1 cellular context compared by ENCODE assay signal in genomic region chr22:25395915-25396314, GRCh38.
TF ChIP-seq lines count a peak whose summit lies in the region.

No MANE protein-coding gene starts in this region.

TF ChIP-seq in HepG2, 621 proteins besides CTCF, POLR2A, EP300 and RAD21 (continued from another document and continues in another):
- TF ChIP-seq DPF2 (CRISPR knock-in tag; IDR thresholded peaks at IDR 0.05; ENCODE audit: borderline replicate concordance, low read depth) (peak; percentile 41; the same call in 1 of the 2 replicates), NCOR1 (IDR thresholded peaks at IDR 0.05; ENCODE audit: borderline replicate concordance, low read length) (0 out of 2 replicates have a peak, but pooled peaks have one; percentile 22), GABPA (IDR thresholded peaks at IDR 0.05; ENCODE audit: low read depth, low read length) (no peak), GABPA (CRISPR knock-in tag; IDR thresholded peaks at IDR 0.05; ENCODE audit: low read depth) (no peak), PLRG1 (conservative IDR thresholded peaks at IDR 0.05) (no peak), ZNF792 (CRISPR knock-in tag; IDR thresholded peaks at IDR 0.05) (0 out of 2 replicates have a peak, but pooled peaks have one; percentile 30), KLF15 (CRISPR knock-in tag; IDR thresholded peaks at IDR 0.05; ENCODE audit: borderline replicate concordance) (no peak), NFKBIZ (CRISPR knock-in tag; IDR thresholded peaks at IDR 0.05) (no peak), MED13 (CRISPR knock-in tag; IDR thresholded peaks at IDR 0.05) (no peak), BCL3 (CRISPR knock-in tag; IDR thresholded peaks at IDR 0.05) (no peak), ZNF615 (CRISPR knock-in tag; IDR thresholded peaks at IDR 0.05; ENCODE audit: borderline replicate concordance) (no peak), MYNN (CRISPR knock-in tag; IDR thresholded peaks at IDR 0.05; ENCODE audit: low read depth) (no peak), ZNF263 (CRISPR knock-in tag; IDR thresholded peaks at IDR 0.05) (no peak), JUNB (CRISPR knock-in tag; IDR thresholded peaks at IDR 0.05; ENCODE audit: borderline replicate concordance) (no peak), ZNF574 (CRISPR knock-in tag; IDR thresholded peaks at IDR 0.05) (0 out of 2 replicates have a peak, but pooled peaks have one; percentile 13), ZFY (CRISPR knock-in tag; IDR thresholded peaks at IDR 0.05) (no peak), SMYD3 (CRISPR knock-in tag; IDR thresholded peaks at IDR 0.05) (no peak), FOXK2 (IDR thresholded peaks at IDR 0.05) (peak; percentile 75; the same call in 1 of the 2 replicates), RFX5 (IDR thresholded peaks at IDR 0.05; ENCODE audit: low read depth, low read length) (no peak), ZNF460 (CRISPR knock-in tag; IDR thresholded peaks at IDR 0.05; ENCODE audit: borderline replicate concordance) (no peak), NBN (conservative IDR thresholded peaks at IDR 0.05) (no peak), ELF3 (CRISPR knock-in tag; IDR thresholded peaks at IDR 0.05) (0 out of 2 replicates have a peak, but pooled peaks have one; percentile 41), KLF9 (CRISPR knock-in tag; IDR thresholded peaks at IDR 0.05; ENCODE audit: low read depth) (no peak), NR2C2 (CRISPR knock-in tag; IDR thresholded peaks at IDR 0.05; ENCODE audit: borderline replicate concordance) (peak; percentile 14; the same call in 1 of the 2 replicates), ZNF652 (CRISPR knock-in tag; IDR thresholded peaks at IDR 0.05; ENCODE audit: borderline replicate concordance, low read depth) (no peak)
- TF ChIP-seq, protein P1, sequence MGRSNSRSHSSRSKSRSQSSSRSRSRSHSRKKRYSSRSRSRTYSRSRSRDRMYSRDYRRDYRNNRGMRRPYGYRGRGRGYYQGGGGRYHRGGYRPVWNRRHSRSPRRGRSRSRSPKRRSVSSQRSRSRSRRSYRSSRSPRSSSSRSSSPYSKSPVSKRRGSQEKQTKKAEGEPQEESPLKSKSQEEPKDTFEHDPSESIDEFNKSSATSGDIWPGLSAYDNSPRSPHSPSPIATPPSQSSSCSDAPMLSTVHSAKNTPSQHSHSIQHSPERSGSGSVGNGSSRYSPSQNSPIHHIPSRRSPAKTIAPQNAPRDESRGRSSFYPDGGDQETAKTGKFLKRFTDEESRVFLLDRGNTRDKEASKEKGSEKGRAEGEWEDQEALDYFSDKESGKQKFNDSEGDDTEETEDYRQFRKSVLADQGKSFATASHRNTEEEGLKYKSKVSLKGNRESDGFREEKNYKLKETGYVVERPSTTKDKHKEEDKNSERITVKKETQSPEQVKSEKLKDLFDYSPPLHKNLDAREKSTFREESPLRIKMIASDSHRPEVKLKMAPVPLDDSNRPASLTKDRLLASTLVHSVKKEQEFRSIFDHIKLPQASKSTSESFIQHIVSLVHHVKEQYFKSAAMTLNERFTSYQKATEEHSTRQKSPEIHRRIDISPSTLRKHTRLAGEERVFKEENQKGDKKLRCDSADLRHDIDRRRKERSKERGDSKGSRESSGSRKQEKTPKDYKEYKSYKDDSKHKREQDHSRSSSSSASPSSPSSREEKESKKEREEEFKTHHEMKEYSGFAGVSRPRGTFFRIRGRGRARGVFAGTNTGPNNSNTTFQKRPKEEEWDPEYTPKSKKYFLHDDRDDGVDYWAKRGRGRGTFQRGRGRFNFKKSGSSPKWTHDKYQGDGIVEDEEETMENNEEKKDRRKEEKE (IDR thresholded peaks at IDR 0.05), result no peak
- TF ChIP-seq, protein P2, sequence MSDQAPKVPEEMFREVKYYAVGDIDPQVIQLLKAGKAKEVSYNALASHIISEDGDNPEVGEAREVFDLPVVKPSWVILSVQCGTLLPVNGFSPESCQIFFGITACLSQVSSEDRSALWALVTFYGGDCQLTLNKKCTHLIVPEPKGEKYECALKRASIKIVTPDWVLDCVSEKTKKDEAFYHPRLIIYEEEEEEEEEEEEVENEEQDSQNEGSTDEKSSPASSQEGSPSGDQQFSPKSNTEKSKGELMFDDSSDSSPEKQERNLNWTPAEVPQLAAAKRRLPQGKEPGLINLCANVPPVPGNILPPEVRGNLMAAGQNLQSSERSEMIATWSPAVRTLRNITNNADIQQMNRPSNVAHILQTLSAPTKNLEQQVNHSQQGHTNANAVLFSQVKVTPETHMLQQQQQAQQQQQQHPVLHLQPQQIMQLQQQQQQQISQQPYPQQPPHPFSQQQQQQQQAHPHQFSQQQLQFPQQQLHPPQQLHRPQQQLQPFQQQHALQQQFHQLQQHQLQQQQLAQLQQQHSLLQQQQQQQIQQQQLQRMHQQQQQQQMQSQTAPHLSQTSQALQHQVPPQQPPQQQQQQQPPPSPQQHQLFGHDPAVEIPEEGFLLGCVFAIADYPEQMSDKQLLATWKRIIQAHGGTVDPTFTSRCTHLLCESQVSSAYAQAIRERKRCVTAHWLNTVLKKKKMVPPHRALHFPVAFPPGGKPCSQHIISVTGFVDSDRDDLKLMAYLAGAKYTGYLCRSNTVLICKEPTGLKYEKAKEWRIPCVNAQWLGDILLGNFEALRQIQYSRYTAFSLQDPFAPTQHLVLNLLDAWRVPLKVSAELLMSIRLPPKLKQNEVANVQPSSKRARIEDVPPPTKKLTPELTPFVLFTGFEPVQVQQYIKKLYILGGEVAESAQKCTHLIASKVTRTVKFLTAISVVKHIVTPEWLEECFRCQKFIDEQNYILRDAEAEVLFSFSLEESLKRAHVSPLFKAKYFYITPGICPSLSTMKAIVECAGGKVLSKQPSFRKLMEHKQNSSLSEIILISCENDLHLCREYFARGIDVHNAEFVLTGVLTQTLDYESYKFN (CRISPR knock-in tag; conservative IDR thresholded peaks at IDR 0.05), result peak; percentile 69
- TF ChIP-seq, protein P3, sequence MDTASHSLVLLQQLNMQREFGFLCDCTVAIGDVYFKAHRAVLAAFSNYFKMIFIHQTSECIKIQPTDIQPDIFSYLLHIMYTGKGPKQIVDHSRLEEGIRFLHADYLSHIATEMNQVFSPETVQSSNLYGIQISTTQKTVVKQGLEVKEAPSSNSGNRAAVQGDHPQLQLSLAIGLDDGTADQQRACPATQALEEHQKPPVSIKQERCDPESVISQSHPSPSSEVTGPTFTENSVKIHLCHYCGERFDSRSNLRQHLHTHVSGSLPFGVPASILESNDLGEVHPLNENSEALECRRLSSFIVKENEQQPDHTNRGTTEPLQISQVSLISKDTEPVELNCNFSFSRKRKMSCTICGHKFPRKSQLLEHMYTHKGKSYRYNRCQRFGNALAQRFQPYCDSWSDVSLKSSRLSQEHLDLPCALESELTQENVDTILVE (CRISPR knock-in tag; IDR thresholded peaks at IDR 0.05), result no peak
- TF ChIP-seq, protein P4, sequence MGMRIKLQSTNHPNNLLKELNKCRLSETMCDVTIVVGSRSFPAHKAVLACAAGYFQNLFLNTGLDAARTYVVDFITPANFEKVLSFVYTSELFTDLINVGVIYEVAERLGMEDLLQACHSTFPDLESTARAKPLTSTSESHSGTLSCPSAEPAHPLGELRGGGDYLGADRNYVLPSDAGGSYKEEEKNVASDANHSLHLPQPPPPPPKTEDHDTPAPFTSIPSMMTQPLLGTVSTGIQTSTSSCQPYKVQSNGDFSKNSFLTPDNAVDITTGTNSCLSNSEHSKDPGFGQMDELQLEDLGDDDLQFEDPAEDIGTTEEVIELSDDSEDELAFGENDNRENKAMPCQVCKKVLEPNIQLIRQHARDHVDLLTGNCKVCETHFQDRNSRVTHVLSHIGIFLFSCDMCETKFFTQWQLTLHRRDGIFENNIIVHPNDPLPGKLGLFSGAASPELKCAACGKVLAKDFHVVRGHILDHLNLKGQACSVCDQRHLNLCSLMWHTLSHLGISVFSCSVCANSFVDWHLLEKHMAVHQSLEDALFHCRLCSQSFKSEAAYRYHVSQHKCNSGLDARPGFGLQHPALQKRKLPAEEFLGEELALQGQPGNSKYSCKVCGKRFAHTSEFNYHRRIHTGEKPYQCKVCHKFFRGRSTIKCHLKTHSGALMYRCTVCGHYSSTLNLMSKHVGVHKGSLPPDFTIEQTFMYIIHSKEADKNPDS (CRISPR knock-in tag; IDR thresholded peaks at IDR 0.05), result no peak
- TF ChIP-seq, protein P5, sequence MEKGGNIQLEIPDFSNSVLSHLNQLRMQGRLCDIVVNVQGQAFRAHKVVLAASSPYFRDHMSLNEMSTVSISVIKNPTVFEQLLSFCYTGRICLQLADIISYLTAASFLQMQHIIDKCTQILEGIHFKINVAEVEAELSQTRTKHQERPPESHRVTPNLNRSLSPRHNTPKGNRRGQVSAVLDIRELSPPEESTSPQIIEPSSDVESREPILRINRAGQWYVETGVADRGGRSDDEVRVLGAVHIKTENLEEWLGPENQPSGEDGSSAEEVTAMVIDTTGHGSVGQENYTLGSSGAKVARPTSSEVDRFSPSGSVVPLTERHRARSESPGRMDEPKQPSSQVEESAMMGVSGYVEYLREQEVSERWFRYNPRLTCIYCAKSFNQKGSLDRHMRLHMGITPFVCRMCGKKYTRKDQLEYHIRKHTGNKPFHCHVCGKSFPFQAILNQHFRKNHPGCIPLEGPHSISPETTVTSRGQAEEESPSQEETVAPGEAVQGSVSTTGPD (CRISPR knock-in tag; IDR thresholded peaks at IDR 0.05), result no peak
- TF ChIP-seq, protein P6, sequence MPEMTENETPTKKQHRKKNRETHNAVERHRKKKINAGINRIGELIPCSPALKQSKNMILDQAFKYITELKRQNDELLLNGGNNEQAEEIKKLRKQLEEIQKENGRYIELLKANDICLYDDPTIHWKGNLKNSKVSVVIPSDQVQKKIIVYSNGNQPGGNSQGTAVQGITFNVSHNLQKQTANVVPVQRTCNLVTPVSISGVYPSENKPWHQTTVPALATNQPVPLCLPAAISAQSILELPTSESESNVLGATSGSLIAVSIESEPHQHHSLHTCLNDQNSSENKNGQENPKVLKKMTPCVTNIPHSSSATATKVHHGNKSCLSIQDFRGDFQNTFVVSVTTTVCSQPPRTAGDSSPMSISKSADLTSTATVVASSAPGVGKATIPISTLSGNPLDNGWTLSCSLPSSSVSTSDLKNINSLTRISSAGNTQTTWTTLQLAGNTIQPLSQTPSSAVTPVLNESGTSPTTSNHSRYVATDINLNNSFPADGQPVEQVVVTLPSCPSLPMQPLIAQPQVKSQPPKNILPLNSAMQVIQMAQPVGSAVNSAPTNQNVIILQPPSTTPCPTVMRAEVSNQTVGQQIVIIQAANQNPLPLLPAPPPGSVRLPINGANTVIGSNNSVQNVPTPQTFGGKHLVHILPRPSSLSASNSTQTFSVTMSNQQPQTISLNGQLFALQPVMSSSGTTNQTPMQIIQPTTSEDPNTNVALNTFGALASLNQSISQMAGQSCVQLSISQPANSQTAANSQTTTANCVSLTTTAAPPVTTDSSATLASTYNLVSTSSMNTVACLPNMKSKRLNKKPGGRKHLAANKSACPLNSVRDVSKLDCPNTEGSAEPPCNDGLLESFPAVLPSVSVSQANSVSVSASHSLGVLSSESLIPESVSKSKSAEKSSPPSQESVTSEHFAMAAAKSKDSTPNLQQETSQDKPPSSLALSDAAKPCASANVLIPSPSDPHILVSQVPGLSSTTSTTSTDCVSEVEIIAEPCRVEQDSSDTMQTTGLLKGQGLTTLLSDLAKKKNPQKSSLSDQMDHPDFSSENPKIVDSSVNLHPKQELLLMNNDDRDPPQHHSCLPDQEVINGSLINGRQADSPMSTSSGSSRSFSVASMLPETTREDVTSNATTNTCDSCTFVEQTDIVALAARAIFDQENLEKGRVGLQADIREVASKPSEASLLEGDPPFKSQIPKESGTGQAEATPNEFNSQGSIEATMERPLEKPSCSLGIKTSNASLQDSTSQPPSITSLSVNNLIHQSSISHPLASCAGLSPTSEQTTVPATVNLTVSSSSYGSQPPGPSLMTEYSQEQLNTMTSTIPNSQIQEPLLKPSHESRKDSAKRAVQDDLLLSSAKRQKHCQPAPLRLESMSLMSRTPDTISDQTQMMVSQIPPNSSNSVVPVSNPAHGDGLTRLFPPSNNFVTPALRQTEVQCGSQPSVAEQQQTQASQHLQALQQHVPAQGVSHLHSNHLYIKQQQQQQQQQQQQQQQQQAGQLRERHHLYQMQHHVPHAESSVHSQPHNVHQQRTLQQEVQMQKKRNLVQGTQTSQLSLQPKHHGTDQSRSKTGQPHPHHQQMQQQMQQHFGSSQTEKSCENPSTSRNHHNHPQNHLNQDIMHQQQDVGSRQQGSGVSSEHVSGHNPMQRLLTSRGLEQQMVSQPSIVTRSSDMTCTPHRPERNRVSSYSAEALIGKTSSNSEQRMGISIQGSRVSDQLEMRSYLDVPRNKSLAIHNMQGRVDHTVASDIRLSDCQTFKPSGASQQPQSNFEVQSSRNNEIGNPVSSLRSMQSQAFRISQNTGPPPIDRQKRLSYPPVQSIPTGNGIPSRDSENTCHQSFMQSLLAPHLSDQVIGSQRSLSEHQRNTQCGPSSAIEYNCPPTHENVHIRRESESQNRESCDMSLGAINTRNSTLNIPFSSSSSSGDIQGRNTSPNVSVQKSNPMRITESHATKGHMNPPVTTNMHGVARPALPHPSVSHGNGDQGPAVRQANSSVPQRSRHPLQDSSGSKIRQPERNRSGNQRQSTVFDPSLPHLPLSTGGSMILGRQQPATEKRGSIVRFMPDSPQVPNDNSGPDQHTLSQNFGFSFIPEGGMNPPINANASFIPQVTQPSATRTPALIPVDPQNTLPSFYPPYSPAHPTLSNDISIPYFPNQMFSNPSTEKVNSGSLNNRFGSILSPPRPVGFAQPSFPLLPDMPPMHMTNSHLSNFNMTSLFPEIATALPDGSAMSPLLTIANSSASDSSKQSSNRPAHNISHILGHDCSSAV (CRISPR knock-in tag; IDR thresholded peaks at IDR 0.05; ENCODE audit: borderline replicate concordance), result no peak
